Comparison of ENCODE assay signal across 21 cellular contexts in the genomic region with DNA sequence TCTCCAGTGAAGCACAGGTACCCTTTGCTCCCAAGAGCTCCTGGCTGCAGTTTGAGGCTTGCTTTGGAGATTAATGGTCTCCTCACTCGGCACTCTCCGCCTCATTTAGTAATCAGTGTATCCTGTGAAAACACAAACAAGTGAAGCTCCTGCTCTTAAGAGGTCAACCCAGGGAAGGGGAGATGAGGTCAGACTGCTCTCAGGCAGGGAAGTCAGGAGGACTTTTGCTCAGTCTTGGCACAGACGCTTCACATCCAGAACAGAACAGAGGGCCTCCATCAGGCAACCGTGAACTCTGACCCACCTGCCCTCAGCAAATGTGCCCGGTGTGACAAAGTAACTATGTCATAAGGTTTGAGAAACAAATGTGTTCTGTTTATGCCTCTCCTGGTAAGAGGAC.
"Had no signal": no experiment of that assay in that cellular context is flagged by ENCODE, and none has a peak within 500 bp of the region (broad histone marks: within the 10 kb centered on the region; RNA-seq: fewer than 3 reads in every experiment).

No MANE protein-coding gene starts in this region.

- H3K27me3 ChIP-seq: heart left ventricle, right atrium auricular region, testis had no signal

- H3K4me1 ChIP-seq: psoas muscle had no signal

- DNase-seq: activated CD4-positive, alpha-beta T cell treated with anti-CD3 and anti-CD28 coated beads, Interleukin-2, amount 50 U/mL, for 1 hour; activated CD8-positive, alpha-beta T cell treated with anti-CD3 and anti-CD28 coated beads, Interleukin-2, amount 10 ng/mL, durations not matched to agents 7 days and 5 days; activated naive CD8-positive, alpha-beta T cell treated with anti-CD3 and anti-CD28 coated beads for 36 hours; activated T-cell treated with anti-CD3 and anti-CD28 coated beads, Interleukin-2, amount 50 U/mL, for 24 hours; amniotic stem cell; cortex of kidney; heart left ventricle; left colon; naive thymus-derived CD8-positive, alpha-beta T cell; psoas muscle; SK-N-SH; stimulated activated CD4-positive, alpha-beta T cell treated with anti-CD3 and anti-CD28 coated beads, Interleukin-2, amount 100 ng/mL, for 24 hours; stimulated activated CD8-positive, alpha-beta memory T cell treated with anti-CD3 and anti-CD28 coated beads, Interleukin-4, amount 100 ng/mL, for 48 hours; stimulated activated naive B cell treated with anti-CD40 and anti-IgM and Interleukin-4, amounts not matched to agents 10 μg/mL and 1 μg/mL and 100 μg/mL, for 72 hours; testis; trophoblast cell had no signal

- H3K27ac ChIP-seq: heart left ventricle, psoas muscle, right atrium auricular region, testis had no signal

- H3K4me3 Mint-ChIP-seq: activated CD8-positive, alpha-beta T cell treated with anti-CD3 and anti-CD28 coated beads, Interleukin-2, amount 10 ng/mL, durations not matched to agents 7 days and 5 days; activated naive CD8-positive, alpha-beta T cell treated with anti-CD3 and anti-CD28 coated beads for 36 hours; activated T-cell treated with anti-CD3 and anti-CD28 coated beads, Interleukin-2, amount 50 U/mL, for 24 hours; activated T-helper 17 cell treated with anti-CD3 and anti-CD28 coated beads, Interleukin-2, amount 50 U/mL, for 72 hours; mesothelial cell of epicardium; naive thymus-derived CD8-positive, alpha-beta T cell; stimulated activated naive B cell treated with anti-CD40 and anti-IgM and Interleukin-4, amounts not matched to agents 10 μg/mL and 1 μg/mL and 100 μg/mL, for 72 hours had no signal

- H3K27ac Mint-ChIP-seq: activated CD8-positive, alpha-beta T cell treated with anti-CD3 and anti-CD28 coated beads, Interleukin-2, amount 10 ng/mL, durations not matched to agents 7 days and 5 days; activated naive CD8-positive, alpha-beta T cell treated with anti-CD3 and anti-CD28 coated beads for 36 hours; activated T-cell treated with anti-CD3 and anti-CD28 coated beads, Interleukin-2, amount 50 U/mL, for 24 hours; activated T-helper 17 cell treated with anti-CD3 and anti-CD28 coated beads, Interleukin-2, amount 50 U/mL, for 72 hours; mesothelial cell of epicardium; stimulated activated naive B cell treated with anti-CD40 and anti-IgM and Interleukin-4, amounts not matched to agents 10 μg/mL and 1 μg/mL and 100 μg/mL, for 72 hours had no signal

- H3K36me3 ChIP-seq: heart left ventricle, right atrium auricular region had no signal

- H3K9ac ChIP-seq: SK-N-SH had no signal

- H3K4me3 ChIP-seq: heart left ventricle, lung, psoas muscle, right atrium auricular region, testis had no signal

- H3K36me3 Mint-ChIP-seq: activated naive CD8-positive, alpha-beta T cell treated with anti-CD3 and anti-CD28 coated beads for 36 hours; mesothelial cell of epicardium; naive thymus-derived CD8-positive, alpha-beta T cell had no signal

- H3K9me3 Mint-ChIP-seq: activated naive CD8-positive, alpha-beta T cell treated with anti-CD3 and anti-CD28 coated beads for 36 hours; mesothelial cell of epicardium; naive thymus-derived CD8-positive, alpha-beta T cell had no signal

- H3K4me2 ChIP-seq: SK-N-SH had no signal

- ATAC-seq: activated CD4-positive, CD25-positive, alpha-beta regulatory T cell treated with anti-CD3 and anti-CD28 coated beads, Interleukin-2, amount 50 U/mL, for 24 hours; activated CD8-positive, alpha-beta T cell treated with anti-CD3 and anti-CD28 coated beads, Interleukin-2, amount 10 ng/mL, durations not matched to agents 7 days and 5 days; activated T-helper 17 cell treated with anti-CD3 and anti-CD28 coated beads, Interleukin-2, amount 50 U/mL, for 72 hours; heart left ventricle; left colon; naive thymus-derived CD8-positive, alpha-beta T cell; psoas muscle; stimulated activated naive B cell treated with anti-CD40 and anti-IgM and Interleukin-4, amounts not matched to agents 10 μg/mL and 1 μg/mL and 100 μg/mL, for 72 hours had no signal

- H3K27me3 Mint-ChIP-seq: activated naive CD8-positive, alpha-beta T cell treated with anti-CD3 and anti-CD28 coated beads for 36 hours; activated T-cell treated with anti-CD3 and anti-CD28 coated beads, Interleukin-2, amount 50 U/mL, for 24 hours; stimulated activated naive B cell treated with anti-CD40 and anti-IgM and Interleukin-4, amounts not matched to agents 10 μg/mL and 1 μg/mL and 100 μg/mL, for 72 hours had no signal

- H3K9me2 ChIP-seq: SK-N-SH had no signal

- H3K9me3 ChIP-seq: heart left ventricle, psoas muscle, right atrium auricular region, SK-N-SH, testis had no signal
